In the genomic region with DNA sequence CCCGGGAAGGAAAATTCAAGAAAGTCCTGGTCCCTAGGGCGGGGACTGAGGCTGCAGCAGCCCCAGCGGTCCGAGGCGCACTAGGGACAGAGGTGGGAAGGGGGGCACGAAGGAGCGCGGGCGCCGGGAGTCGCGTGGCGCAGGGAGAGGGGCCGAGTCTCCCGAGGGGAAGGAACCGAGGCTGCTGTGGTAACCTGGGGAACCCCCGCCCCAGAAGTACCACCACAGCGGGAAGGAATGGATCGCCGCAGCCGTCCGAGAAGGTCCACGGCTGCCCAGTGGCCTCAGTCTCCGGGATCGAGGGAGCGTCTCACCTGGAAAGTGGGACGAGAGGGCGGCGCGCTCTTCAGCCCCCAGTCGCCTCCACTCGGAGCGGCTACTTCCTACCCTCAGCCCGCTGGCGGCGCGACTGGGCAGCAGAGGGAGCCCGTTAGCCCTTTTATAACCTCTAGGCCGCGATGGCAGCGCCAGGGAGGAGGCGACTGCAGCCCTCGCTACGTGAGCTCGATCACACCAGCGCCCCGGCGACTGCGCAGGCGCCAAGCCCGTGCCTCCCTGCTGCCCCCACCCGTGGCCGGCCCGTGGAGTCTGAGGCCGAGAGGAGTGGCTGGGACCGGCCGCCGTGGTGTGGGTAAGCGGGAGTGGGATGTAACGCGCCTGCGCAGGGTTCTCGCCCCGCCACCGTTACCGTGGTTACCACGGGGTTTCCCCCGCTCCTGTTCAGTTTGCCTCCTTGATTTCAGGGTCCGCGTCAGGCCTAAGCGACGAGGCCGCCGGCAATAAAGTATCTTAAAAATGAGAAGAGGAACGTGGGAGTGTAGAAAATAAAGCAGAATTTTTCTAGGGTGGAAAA, we compare ENCODE assay signal across 8 cellular contexts. TPM values are rescaled to one million over a fixed set of nuclear protein-coding genes. Genes with fewer than 3 reads are reported as not detected.
DNase-seq lines count a peak whose midpoint lies in the region; ATAC-seq, FAIRE-seq and TF ChIP-seq lines count a peak whose summit lies in the region.

A gene (minus strand): TSS at position 415 of the 853 bp plus-strand sequence. CDS start 21,983 bp downstream, outside the sequence.

- no peaks in the 10 kb centered on the region for H3K9me3 Mint-ChIP-seq in activated T-cell treated with anti-CD3 and anti-CD28 coated beads, Interleukin-2, amount 50 U/mL, for 72 hours
- H3K9me3 Mint-ChIP-seq in naive B cell: no peaks in the 10 kb centered on the region
- no peaks in the 10 kb centered on the region for H3K9me3 Mint-ChIP-seq in stimulated activated memory B cell treated with anti-CD40 and anti-IgM and Interleukin-4, amounts not matched to agents 10 μg/mL and 1 μg/mL and 100 μg/mL, for 72 hours

- no peak for TF ChIP-seq EP300 in esophagus muscularis mucosa (IDR thresholded peaks at IDR 0.05)

- peaks cover 39% of the 10 kb centered on the region for H3K4me1 ChIP-seq in Karpas-422 (ENCODE audit: low read length)
- peaks cover 24 to 32% (median 30%) of the 10 kb centered on the region in 4 donors for H3K4me1 ChIP-seq in esophagus muscularis mucosa

- H3K36me3 Mint-ChIP-seq in activated T-cell treated with anti-CD3 and anti-CD28 coated beads, Interleukin-2, amount 50 U/mL, for 72 hours (ENCODE audit: insufficient read depth in 2 of 2): no peaks in the 10 kb centered on the region
- no peaks in the 10 kb centered on the region for H3K36me3 Mint-ChIP-seq in naive B cell
- peaks cover 1% of the 10 kb centered on the region for H3K36me3 Mint-ChIP-seq in stimulated activated memory B cell treated with anti-CD40 and anti-IgM and Interleukin-4, amounts not matched to agents 10 μg/mL and 1 μg/mL and 100 μg/mL, for 72 hours

- peak; percentile 95 for TF ChIP-seq POLR2A in esophagus muscularis mucosa (IDR thresholded peaks at IDR 0.05; ENCODE audit: low read depth)

- H3K27ac ChIP-seq in Karpas-422 (ENCODE audit: low read length): peak within 1 kb of the TSS; percentile 84
- H3K27ac ChIP-seq in esophagus muscularis mucosa (replicated peaks in 1 of 4): peak within 1 kb of the TSS; percentile 94 to 99 (median 94)

- H3K36me3 ChIP-seq in Karpas-422 (ENCODE audit: insufficient read depth, low read length) (0 out of 2 replicates have a peak, but pooled peaks cover 2% of the 10 kb centered on the region), esophagus muscularis mucosa (peaks cover 0 to 4% (median 0%) of the 10 kb centered on the region in 4 donors)

- intact Hi-C loops in esophagus muscularis mucosa (cut with DNase I): loop anchor here (1.0 to 2.0 kb wide), 2 partner anchors 14 to 63 kb away; a partner anchor contains a TSS

- no peaks in the 10 kb centered on the region for H4K20me1 ChIP-seq in Karpas-422 (ENCODE audit: insufficient read depth, low read depth, low read length)

- DNase-seq in Daoy (ENCODE audit: low read depth): peak; percentile 97
- peak; percentile 99 for DNase-seq in Karpas-422
- DNase-seq in RCC 7860 (ENCODE audit: low spot score): peak; percentile 98
- peak; percentile 96 to 98 for DNase-seq in activated T-cell treated with anti-CD3 and anti-CD28 coated beads, Interleukin-2, amount 50 U/mL, for 72 hours
- peak; percentile 100 for DNase-seq in esophagus muscularis mucosa (ENCODE audit: extremely low spot score)
- peak; percentile 98 for DNase-seq in naive B cell

- H2AFZ ChIP-seq in Karpas-422 (ENCODE audit: low read length): peak within 1 kb of the TSS; percentile 89

- WGBS in esophagus muscularis mucosa: under 1% methylated on average over 47 of the region's 75 CpGs

- no peaks in the 10 kb centered on the region for H3K27me3 ChIP-seq in Karpas-422 (ENCODE audit: low read length)
- H3K27me3 ChIP-seq in esophagus muscularis mucosa: no peaks in the 10 kb centered on the region

- H3K4me3 Mint-ChIP-seq in activated T-cell treated with anti-CD3 and anti-CD28 coated beads, Interleukin-2, amount 50 U/mL, for 72 hours: peak within 1 kb of the TSS; percentile 95 to 98
- H3K4me3 Mint-ChIP-seq in naive B cell: peak within 1 kb of the TSS; percentile 89 to 99 (median 97)
- peak within 1 kb of the TSS; percentile 96 for H3K4me3 Mint-ChIP-seq in stimulated activated memory B cell treated with anti-CD40 and anti-IgM and Interleukin-4, amounts not matched to agents 10 μg/mL and 1 μg/mL and 100 μg/mL, for 72 hours

- H3K79me2 ChIP-seq in Karpas-422 (ENCODE audit: low read length): peaks cover 47% of the 10 kb centered on the region

- H3K27ac Mint-ChIP-seq in activated T-cell treated with anti-CD3 and anti-CD28 coated beads, Interleukin-2, amount 50 U/mL, for 72 hours: peak within 1 kb of the TSS; percentile 95
- H3K27ac Mint-ChIP-seq in naive B cell: peak within 1 kb of the TSS; percentile 98 to 99 (median 98)
- peak within 1 kb of the TSS; percentile 93 for H3K27ac Mint-ChIP-seq in stimulated activated memory B cell treated with anti-CD40 and anti-IgM and Interleukin-4, amounts not matched to agents 10 μg/mL and 1 μg/mL and 100 μg/mL, for 72 hours

- no peaks in the 10 kb centered on the region for H3K9me3 ChIP-seq in Karpas-422 (ENCODE audit: low read length)
- no peaks in the 10 kb centered on the region for H3K9me3 ChIP-seq in esophagus muscularis mucosa

- H3K9ac ChIP-seq in Karpas-422 (ENCODE audit: low read length): peak within 1 kb of the TSS; percentile 95

- ATAC-seq in GM21825 (IDR thresholded peaks at IDR 0.05; ENCODE audit: unreplicated experiment): peak; percentile 84
- peak; percentile 92 for ATAC-seq in activated T-cell treated with anti-CD3 and anti-CD28 coated beads, Interleukin-2, amount 50 U/mL, for 72 hours (replicated peaks in 1 of 2)
- ATAC-seq in naive B cell (ENCODE audit: low read depth in 2 of 2): peak; percentile 85 to 86
- ATAC-seq in stimulated activated memory B cell treated with anti-CD40 and anti-IgM and Interleukin-4, amounts not matched to agents 10 μg/mL and 1 μg/mL and 100 μg/mL, for 72 hours: peak; percentile 98

- H3K9me2 ChIP-seq in Karpas-422 (replicated peaks; ENCODE audit: insufficient read depth, low read length): no peaks in the 10 kb centered on the region

- FAIRE-seq in RCC 7860 (lab: Jason Lieb, UNC): peak; percentile 78

- H3K4me3 ChIP-seq in Karpas-422 (ENCODE audit: low read length): peak within 1 kb of the TSS; percentile 81
- H3K4me3 ChIP-seq in esophagus muscularis mucosa: peak within 1 kb of the TSS; percentile 68 to 96 (median 76)

- TF ChIP-seq CTCF in esophagus muscularis mucosa (IDR thresholded peaks at IDR 0.05): peak; percentile 62 to 75 (median 74)

- H3K4me2 ChIP-seq in Karpas-422 (ENCODE audit: low read depth, low read length, poor library complexity, severe bottlenecking): peak within 1 kb of the TSS; percentile 91

- no peaks in the 10 kb centered on the region for H3K27me3 Mint-ChIP-seq in activated T-cell treated with anti-CD3 and anti-CD28 coated beads, Interleukin-2, amount 50 U/mL, for 72 hours (ENCODE audit: low read depth)
- no peaks in the 10 kb centered on the region for H3K27me3 Mint-ChIP-seq in naive B cell
- H3K27me3 Mint-ChIP-seq in stimulated activated memory B cell treated with anti-CD40 and anti-IgM and Interleukin-4, amounts not matched to agents 10 μg/mL and 1 μg/mL and 100 μg/mL, for 72 hours: no peaks in the 10 kb centered on the region

- H3K4me1 Mint-ChIP-seq in activated T-cell treated with anti-CD3 and anti-CD28 coated beads, Interleukin-2, amount 50 U/mL, for 72 hours (ENCODE audit: low read depth): peaks cover 42% of the 10 kb centered on the region
- H3K4me1 Mint-ChIP-seq in naive B cell: peaks cover 25 to 33% (median 29%) of the 10 kb centered on the region in 3 donors
- H3K4me1 Mint-ChIP-seq in stimulated activated memory B cell treated with anti-CD40 and anti-IgM and Interleukin-4, amounts not matched to agents 10 μg/mL and 1 μg/mL and 100 μg/mL, for 72 hours: peaks cover 24% of the 10 kb centered on the region

RNA-seq across cellular contexts. Expression of the gene that starts here (rescaled TPM):
- 56.9 and 58.9 TPM in 2 replicates for total RNA-seq in Daoy (2014; rRNA removed; shearing (Covaris generic))
- total RNA-seq in Karpas-422 (2014; rRNA removed; shearing (Covaris generic); ENCODE audit: low replicate concordance): 71.2 and 107 TPM in 2 replicates
- 10 to 100 TPM; 20.5 to 28.8 TPM for total RNA-seq in activated T-cell treated with anti-CD3 and anti-CD28 coated beads, Interleukin-2, amount 50 U/mL, for 72 hours
- 10 to 100 TPM; 16.7 to 25.0 (median 19.2) TPM for total RNA-seq in esophagus muscularis mucosa
- 10 to 100 TPM; 27.9 to 69.6 (median 41.6) TPM for polyA plus RNA-seq in naive B cell (ENCODE audit: low read depth in 6 of 6)

Comparison
In these comparisons a context has a peak if more than half of its experiments do, and no peak if none do; other contexts are left out.
1. Peak in every context shown above with its lines: DNase-seq, ATAC-seq, H3K4me3 ChIP-seq and H3K27ac ChIP-seq.